24 cellular contexts compared by ENCODE assay signal in the genomic region with DNA sequence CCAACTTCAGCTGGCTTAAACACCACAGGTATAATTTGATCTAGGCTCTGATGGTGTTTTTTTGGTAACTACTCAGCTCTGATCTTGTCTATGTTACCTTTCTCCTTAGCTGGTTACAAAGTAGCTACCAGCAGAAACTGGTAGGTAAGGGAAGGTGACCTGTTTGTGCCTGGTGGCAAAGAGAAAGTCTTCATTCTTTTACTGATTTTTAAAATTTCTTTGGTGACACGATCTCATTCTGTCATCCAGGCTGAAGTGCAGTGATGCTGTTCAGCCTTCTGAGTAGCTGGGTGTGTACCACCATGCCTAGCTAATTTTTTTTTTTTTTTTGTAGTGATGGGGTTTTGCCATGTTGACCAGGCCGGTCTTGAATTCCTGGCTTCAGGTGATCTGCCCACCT.
A peak's percentile ranks its signal among the peaks of the same experiment; 100 is the strongest.
DNase-seq lines count a peak whose midpoint lies in the region; ATAC-seq and TF ChIP-seq lines count a peak whose summit lies in the region.
"Had no signal": no experiment of that assay in that cellular context is flagged by ENCODE, and none has a peak within 500 bp of the region (broad histone marks: within the 10 kb centered on the region; RNA-seq: fewer than 3 reads in every experiment).

No MANE protein-coding gene starts in this region.

- H3K9ac ChIP-seq in OCI-LY3 (ENCODE audit: low read length), result no peak overlapping the region
- H3K9ac ChIP-seq in neural progenitor cell, result no peak overlapping the region
- H3K9ac ChIP-seq: BLaER1 treated with 17β-estradiol and CSF1 and Interleukin-3, amounts not matched to agents 10 nM and 100 nM had no signal

- H3K4me3 ChIP-seq in OCI-LY3 (ENCODE audit: low read length) (no peak overlapping the region), neural progenitor cell (no peak overlapping the region)
- H3K4me3 ChIP-seq: BLaER1 treated with 17β-estradiol and CSF1 and Interleukin-3, amounts not matched to agents 10 nM and 100 nM had no signal

- H3K9me3 ChIP-seq in OCI-LY3 (ENCODE audit: insufficient read depth, low read length) (no peaks in the 10 kb centered on the region), neural progenitor cell (ENCODE audit: low read depth) (no peaks in the 10 kb centered on the region)
- H3K9me3 ChIP-seq: Caco-2 had no signal

- peaks cover 18% of the 10 kb centered on the region for H3K4me1 Mint-ChIP-seq in activated CD4-positive, alpha-beta T cell treated with anti-CD3 and anti-CD28 coated beads for 36 hours
- peaks cover 6% of the 10 kb centered on the region for H3K4me1 Mint-ChIP-seq in activated CD4-positive, alpha-beta T cell treated with anti-CD3 and anti-CD28 coated beads, Interleukin-2, amount 10 ng/mL, durations not matched to agents 24 days and 14 days
- peaks cover 25% of the 10 kb centered on the region for H3K4me1 Mint-ChIP-seq in stimulated activated memory B cell treated with anti-CD40 and anti-IgM and Interleukin-4, amounts not matched to agents 10 μg/mL and 1 μg/mL and 100 μg/mL, for 72 hours
- H3K4me1 Mint-ChIP-seq in neural progenitor cell, result no peaks in the 10 kb centered on the region

- H2AFZ ChIP-seq in OCI-LY3 (ENCODE audit: low read depth, low read length) (no peak overlapping the region), neural progenitor cell (replicated peaks) (no peak overlapping the region)

- no peak for TF ChIP-seq CTCF in OCI-LY3 (IDR thresholded peaks at IDR 0.05; ENCODE audit: low read depth, low read length)
- no peak for TF ChIP-seq CTCF in neural progenitor cell (IDR thresholded peaks at IDR 0.05)

- H3K27me3 ChIP-seq in OCI-LY3 (ENCODE audit: low read depth, low read length) (no peaks in the 10 kb centered on the region), neural progenitor cell (no peaks in the 10 kb centered on the region)
- H3K27me3 ChIP-seq: BLaER1 treated with 17β-estradiol and CSF1 and Interleukin-3, amounts not matched to agents 10 nM and 100 nM had no signal

- intact Hi-C loops in activated CD4-positive, alpha-beta T cell treated with anti-CD3 and anti-CD28 coated beads for 36 hours (cut with DNase I, micrococcal nuclease), result loop anchor here in 1 of 2 experiments (1.0 kb wide), 1 partner anchor 64 kb away; no protein-coding TSS in a partner anchor
- intact Hi-C loops in activated CD4-positive, alpha-beta T cell treated with anti-CD3 and anti-CD28 coated beads, Interleukin-2, amount 10 ng/mL, durations not matched to agents 24 days and 14 days (cut with micrococcal nuclease), result no loop called here

- peaks cover 31% of the 10 kb centered on the region for H3K79me2 ChIP-seq in OCI-LY3 (ENCODE audit: low read length)
- no peaks in the 10 kb centered on the region for H3K79me2 ChIP-seq in neural progenitor cell (ENCODE audit: low read depth)

- peaks cover 8% of the 10 kb centered on the region; the same call in 1 of the 2 replicates for H4K20me1 ChIP-seq in OCI-LY3 (ENCODE audit: insufficient read depth, low read length)
- no peaks in the 10 kb centered on the region for H4K20me1 ChIP-seq in neural progenitor cell (ENCODE audit: low read depth)

- H3K4me1 ChIP-seq in OCI-LY3 (ENCODE audit: low read length), result peaks cover 56% of the 10 kb centered on the region
- H3K4me1 ChIP-seq in neural progenitor cell, result no peaks in the 10 kb centered on the region
- H3K4me1 ChIP-seq: BLaER1 treated with 17β-estradiol and CSF1 and Interleukin-3, amounts not matched to agents 10 nM and 100 nM; Caco-2 had no signal

- no peak for DNase-seq in activated CD4-positive, alpha-beta T cell treated with anti-CD3 and anti-CD28 coated beads for 36 hours
- no peak for DNase-seq in activated CD4-positive, alpha-beta T cell treated with anti-CD3 and anti-CD28 coated beads, Interleukin-2, amount 10 ng/mL, durations not matched to agents 24 days and 14 days
- DNase-seq in epithelial cell of prostate (ENCODE audit: low read depth, low spot score) (no peak), neural progenitor cell (ENCODE audit: low spot score) (no peak)
- DNase-seq in stimulated activated CD4-positive, alpha-beta T cell treated with anti-CD3 and anti-CD28 coated beads, Interleukin-4, amount 100 ng/mL, for 4 hours, result no peak
- DNase-seq: ACHN; Caco-2; CD4-positive, alpha-beta memory T cell; DMS 273 treated with DMSO at 0.1 percent for 48 hours; DMS79 treated with DMSO at 0.1 percent for 48 hours; GOT3; KBM-7; MM.1S; NCI-H1092; NCI-H1436; NCI-H1930; NCI-H345; NCI-H524 treated with DMSO at 0.1 percent for 48 hours; Right ventricle myocardium superior had no signal

- no peak overlapping the region for H3K27ac Mint-ChIP-seq in activated CD4-positive, alpha-beta T cell treated with anti-CD3 and anti-CD28 coated beads for 36 hours
- H3K27ac Mint-ChIP-seq in activated CD4-positive, alpha-beta T cell treated with anti-CD3 and anti-CD28 coated beads, Interleukin-2, amount 10 ng/mL, durations not matched to agents 24 days and 14 days, result no peak overlapping the region
- H3K27ac Mint-ChIP-seq in stimulated activated memory B cell treated with anti-CD40 and anti-IgM and Interleukin-4, amounts not matched to agents 10 μg/mL and 1 μg/mL and 100 μg/mL, for 72 hours, result peak overlapping the region; percentile 32
- no peak overlapping the region for H3K27ac Mint-ChIP-seq in neural progenitor cell

- peaks cover 32% of the 10 kb centered on the region for H3K36me3 Mint-ChIP-seq in activated CD4-positive, alpha-beta T cell treated with anti-CD3 and anti-CD28 coated beads for 36 hours (ENCODE audit: low read depth)
- peaks cover 29% of the 10 kb centered on the region for H3K36me3 Mint-ChIP-seq in activated CD4-positive, alpha-beta T cell treated with anti-CD3 and anti-CD28 coated beads, Interleukin-2, amount 10 ng/mL, durations not matched to agents 24 days and 14 days (ENCODE audit: low read depth)
- H3K36me3 Mint-ChIP-seq in stimulated activated memory B cell treated with anti-CD40 and anti-IgM and Interleukin-4, amounts not matched to agents 10 μg/mL and 1 μg/mL and 100 μg/mL, for 72 hours, result peaks cover 43% of the 10 kb centered on the region
- peaks cover 12% of the 10 kb centered on the region for H3K36me3 Mint-ChIP-seq in neural progenitor cell

- H3K4me2 ChIP-seq in OCI-LY3 (ENCODE audit: low read length) (peak overlapping the region; percentile 72), neural progenitor cell (no peak overlapping the region)
- H3K4me2 ChIP-seq: BLaER1 treated with 17β-estradiol and CSF1 and Interleukin-3, amounts not matched to agents 10 nM and 100 nM had no signal

- POLR2A ChIA-PET in activated CD4-positive, alpha-beta T cell treated with anti-CD3 and anti-CD28 coated beads for 36 hours (lab: Charles Lee), result no interaction called here

- H3F3A ChIP-seq in neural progenitor cell (ENCODE audit: low read depth), result peaks cover 7% of the 10 kb centered on the region

- CTCF ChIA-PET in activated CD4-positive, alpha-beta T cell treated with anti-CD3 and anti-CD28 coated beads for 36 hours (lab: Charles Lee), result interaction anchor here (0.6 to 1.3 kb wide), 8 partner anchors 10 to 877 kb away, joined by 3 read pairs; a partner anchor contains a TSS

- H3K27me3 Mint-ChIP-seq in activated CD4-positive, alpha-beta T cell treated with anti-CD3 and anti-CD28 coated beads for 36 hours, result no peaks in the 10 kb centered on the region
- H3K27me3 Mint-ChIP-seq in activated CD4-positive, alpha-beta T cell treated with anti-CD3 and anti-CD28 coated beads, Interleukin-2, amount 10 ng/mL, durations not matched to agents 24 days and 14 days, result no peaks in the 10 kb centered on the region
- H3K27me3 Mint-ChIP-seq in stimulated activated memory B cell treated with anti-CD40 and anti-IgM and Interleukin-4, amounts not matched to agents 10 μg/mL and 1 μg/mL and 100 μg/mL, for 72 hours, result no peaks in the 10 kb centered on the region
- peaks cover 4% of the 10 kb centered on the region for H3K27me3 Mint-ChIP-seq in neural progenitor cell (ENCODE audit: insufficient read depth, low read depth)
- H3K27me3 Mint-ChIP-seq: CD4-positive, alpha-beta memory T cell had no signal

- peak; percentile 7 for ATAC-seq in activated CD4-positive, alpha-beta T cell treated with anti-CD3 and anti-CD28 coated beads for 36 hours
- ATAC-seq in stimulated activated memory B cell treated with anti-CD40 and anti-IgM and Interleukin-4, amounts not matched to agents 10 μg/mL and 1 μg/mL and 100 μg/mL, for 72 hours, result no peak
- no peak for ATAC-seq in HG02973 (IDR thresholded peaks at IDR 0.05; ENCODE audit: unreplicated experiment)

- H3K27ac ChIP-seq in OCI-LY3 (ENCODE audit: low read length) (peak overlapping the region; percentile 47; the same call in 1 of the 2 replicates), epithelial cell of prostate (peak overlapping the region; percentile 53), neural progenitor cell (no peak overlapping the region)
- H3K27ac ChIP-seq: 22Rv1; BLaER1 treated with 17β-estradiol and CSF1 and Interleukin-3, amounts not matched to agents 10 nM and 100 nM had no signal

- H3K4me3 Mint-ChIP-seq in activated CD4-positive, alpha-beta T cell treated with anti-CD3 and anti-CD28 coated beads for 36 hours, result no peak overlapping the region
- no peak overlapping the region for H3K4me3 Mint-ChIP-seq in activated CD4-positive, alpha-beta T cell treated with anti-CD3 and anti-CD28 coated beads, Interleukin-2, amount 10 ng/mL, durations not matched to agents 24 days and 14 days
- no peak overlapping the region for H3K4me3 Mint-ChIP-seq in stimulated activated memory B cell treated with anti-CD40 and anti-IgM and Interleukin-4, amounts not matched to agents 10 μg/mL and 1 μg/mL and 100 μg/mL, for 72 hours
- no peak overlapping the region for H3K4me3 Mint-ChIP-seq in neural progenitor cell
- H3K4me3 Mint-ChIP-seq: CD4-positive, alpha-beta memory T cell had no signal

- H3K36me3 ChIP-seq in OCI-LY3 (replicated peaks; ENCODE audit: low read depth, low read length) (peaks cover 22% of the 10 kb centered on the region), neural progenitor cell (no peaks in the 10 kb centered on the region)

- peaks cover 7% of the 10 kb centered on the region for H3K9me3 Mint-ChIP-seq in activated CD4-positive, alpha-beta T cell treated with anti-CD3 and anti-CD28 coated beads for 36 hours (ENCODE audit: low read depth)
- H3K9me3 Mint-ChIP-seq in activated CD4-positive, alpha-beta T cell treated with anti-CD3 and anti-CD28 coated beads, Interleukin-2, amount 10 ng/mL, durations not matched to agents 24 days and 14 days, result no peaks in the 10 kb centered on the region
- peaks cover 2% of the 10 kb centered on the region for H3K9me3 Mint-ChIP-seq in stimulated activated memory B cell treated with anti-CD40 and anti-IgM and Interleukin-4, amounts not matched to agents 10 μg/mL and 1 μg/mL and 100 μg/mL, for 72 hours
- H3K9me3 Mint-ChIP-seq in neural progenitor cell, result peaks cover 8% of the 10 kb centered on the region
- H3K9me3 Mint-ChIP-seq: CD4-positive, alpha-beta memory T cell had no signal
